19 cellular contexts compared by ENCODE assay signal in the genomic region with DNA sequence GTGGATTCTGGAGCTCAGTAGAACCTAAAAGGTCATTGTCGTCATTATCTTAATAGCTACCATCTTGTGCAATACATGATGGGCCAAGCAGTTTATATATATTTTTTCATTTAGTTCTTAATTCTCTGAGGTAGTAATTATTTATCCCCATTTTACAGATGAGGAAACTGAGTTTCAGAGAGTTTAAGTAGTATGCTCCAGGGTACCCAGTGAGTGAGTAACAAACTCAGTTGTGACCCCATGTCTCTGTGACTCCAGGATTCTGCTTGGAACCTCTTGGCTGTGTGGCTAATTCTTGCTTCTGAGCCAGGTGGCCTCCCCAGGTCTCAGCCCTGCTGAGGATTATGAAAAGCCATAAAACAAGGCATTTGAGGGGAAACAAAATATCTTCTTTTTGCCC.
A peak's percentile ranks its signal among the peaks of the same experiment; 100 is the strongest.
DNase-seq lines count a peak whose midpoint lies in the region; ATAC-seq, FAIRE-seq and TF ChIP-seq lines count a peak whose summit lies in the region.
"Had no signal": no experiment of that assay in that cellular context is flagged by ENCODE, and none has a peak within 500 bp of the region (broad histone marks: within the 10 kb centered on the region; RNA-seq: fewer than 3 reads in every experiment).

No MANE protein-coding gene starts in this region.

- in situ Hi-C loops in HepG2 (cut with HindIII; ENCODE audit: extremely low pct_ligation_motif_present, low pct_unique_long_range_greater_than_20kb) = no loop called here

- H3K9ac ChIP-seq in HepG2 (ENCODE audit: insufficient read depth, low read depth, low read length) = no peak overlapping the region
- H3K9ac ChIP-seq: BLaER1 had no signal

- DNase-seq in NCI-H524 (lab: John Stamatoyannopoulos, UW) (peak; percentile 16 to 36), NCI-H524 treated with DMSO at 0.1 percent for 48 hours (lab: John Stamatoyannopoulos, UW) (no peak), HepG2 (ENCODE audit: low spot score) (no peak), right lobe of liver (no peak), osteoblast (ENCODE audit: insufficient read length, low spot score, missing footprints) (peak; percentile 17), esophagus muscularis mucosa (ENCODE audit: extremely low spot score) (no peak)
- DNase-seq: CD4-positive, CD25-positive, alpha-beta regulatory T cell; CD8-positive, alpha-beta T cell; DMS153; DND-41; HCEC 1CT had no signal

- no TSS peak for BruUV-seq in HepG2 (replicated peaks; lab: Mats Ljungman, UMichigan)

- H3K4me3 ChIP-seq in HepG2 (replicated peaks in 1 of 3; ENCODE audit: insufficient read depth in 1 of 3, low read depth in 2 of 3, low read length in 3 of 3) (no peak overlapping the region), right lobe of liver (no peak overlapping the region), osteoblast (ENCODE audit: insufficient read depth, low read length) (no peak overlapping the region), esophagus muscularis mucosa (no peak overlapping the region)
- H3K4me3 ChIP-seq: BLaER1 had no signal

- TF ChIP-seq POLR2A in HepG2 (IDR thresholded peaks at IDR 0.05; ENCODE audit: insufficient read depth in 1 of 2, low read depth in 2 of 2, low read length in 2 of 2) = no peak
- TF ChIP-seq POLR2A in right lobe of liver (IDR thresholded peaks at IDR 0.05) = no peak
- TF ChIP-seq POLR2A in esophagus muscularis mucosa (IDR thresholded peaks at IDR 0.05; ENCODE audit: low read depth) = no peak

- H3K36me3 ChIP-seq in HepG2 (replicated peaks in 1 of 2; ENCODE audit: control insufficient read depth in 1 of 2, insufficient read depth in 2 of 2, low read length in 2 of 2) (peaks cover 1 to 4% of the 10 kb centered on the region in 2 experiments; a peak in 3 of 5 replicates), right lobe of liver (peaks cover 0 to 12% (median 7%) of the 10 kb centered on the region in 4 donors), osteoblast (ENCODE audit: insufficient read depth, low read length) (peaks cover 40% of the 10 kb centered on the region), esophagus muscularis mucosa (peaks cover 36 to 80% (median 49%) of the 10 kb centered on the region in 4 donors)

- TF ChIP-seq CTCF in HepG2 (CRISPR knock-in tag; IDR thresholded peaks at IDR 0.05) (no peak), right lobe of liver (IDR thresholded peaks at IDR 0.05) (no peak), osteoblast (IDR thresholded peaks at IDR 0.05; ENCODE audit: extremely low read depth, low read depth, low read length) (no peak), esophagus muscularis mucosa (IDR thresholded peaks at IDR 0.05) (no peak)

- H3K27me3 ChIP-seq in HepG2 (ENCODE audit: control insufficient read depth in 1 of 2, insufficient read depth in 2 of 2, low read length in 2 of 2) (no peaks in the 10 kb centered on the region), right lobe of liver (no peaks in the 10 kb centered on the region), osteoblast (ENCODE audit: insufficient read depth, low read length) (no peaks in the 10 kb centered on the region), esophagus muscularis mucosa (no peaks in the 10 kb centered on the region)
- H3K27me3 ChIP-seq: BLaER1 had no signal

- intact Hi-C loops in HepG2 (cut with micrococcal nuclease; ENCODE audit: unreplicated experiment) = loop anchor here (5.0 kb wide), 1 partner anchor 178 kb away; a partner anchor contains a TSS
- intact Hi-C loops in right lobe of liver (cut with DNase I) = no loop called here
- intact Hi-C loops in esophagus muscularis mucosa (cut with DNase I) = no loop called here

- H3K4me1 ChIP-seq in HepG2 (ENCODE audit: insufficient read depth, low read length) (peaks cover 17% of the 10 kb centered on the region), right lobe of liver (no peaks in the 10 kb centered on the region), osteoblast (ENCODE audit: insufficient read depth, low read length) (no peaks in the 10 kb centered on the region), esophagus muscularis mucosa (no peaks in the 10 kb centered on the region)
- H3K4me1 ChIP-seq: Caco-2 had no signal

- TF ChIP-seq RAD21 in HepG2 (CRISPR knock-in tag; IDR thresholded peaks at IDR 0.05) = no peak

- WGBS in HepG2 (ENCODE audit: low lambda C conversion rate) = 100% methylated on average over 1 of the region's 1 CpG
- WGBS in right lobe of liver (ENCODE audit: insufficient coverage, low coverage, low lambda C conversion rate, missing lambda C conversion rate) = 82% methylated on average over 1 of the region's 1 CpG
- WGBS in esophagus muscularis mucosa = 100% methylated on average over 1 of the region's 1 CpG

- H3K4me2 ChIP-seq in HepG2 (ENCODE audit: low read depth, low read length) (no peak overlapping the region), osteoblast (ENCODE audit: insufficient read depth, low read length) (no peak overlapping the region)
- H3K4me2 ChIP-seq: BLaER1 had no signal

- no peak for ATAC-seq in HepG2
- ATAC-seq in right lobe of liver = no peak
- ATAC-seq: CD8-positive, alpha-beta T cell had no signal

- H3K27ac ChIP-seq in HepG2 (ENCODE audit: extremely low read length, insufficient read depth, low read length) (no peak overlapping the region), right lobe of liver (no peak overlapping the region), osteoblast (ENCODE audit: low read depth, low read length) (no peak overlapping the region), esophagus muscularis mucosa (replicated peaks in 1 of 4) (no peak overlapping the region)
- H3K27ac ChIP-seq: 22Rv1, BLaER1, C4-2B had no signal

- FAIRE-seq in HepG2 (lab: Jason Lieb, UNC) = no peak
- FAIRE-seq: A204.1, G401.6, GM12892, H1 had no signal

- H4K20me1 ChIP-seq in HepG2 (ENCODE audit: insufficient read depth, low read length) = no peaks in the 10 kb centered on the region
- no peaks in the 10 kb centered on the region for H4K20me1 ChIP-seq in osteoblast (ENCODE audit: insufficient read depth, low read length)
- H4K20me1 ChIP-seq: BLaER1 had no signal

- CTCF ChIA-PET in HepG2 (lab: Yijun Ruan, JAX; ENCODE audit: low intra/inter-chr PET ratio, low total read pairs) = no interaction called here

- H3K9me3 ChIP-seq in HepG2 (ENCODE audit: low read length) (peaks cover 7% of the 10 kb centered on the region), right lobe of liver (no peaks in the 10 kb centered on the region), osteoblast (ENCODE audit: low read depth, low read length) (no peaks in the 10 kb centered on the region), esophagus muscularis mucosa (peaks cover 0 to 7% (median 5%) of the 10 kb centered on the region in 4 donors)

- TF ChIP-seq EP300 in HepG2 (IDR thresholded peaks at IDR 0.05; ENCODE audit: low read depth in 2 of 2, low read length in 2 of 2) (no peak), HepG2 (CRISPR knock-in tag; IDR thresholded peaks at IDR 0.05; ENCODE audit: borderline replicate concordance) (no peak), esophagus muscularis mucosa (IDR thresholded peaks at IDR 0.05) (no peak)

- no peaks in the 10 kb centered on the region for H3K79me2 ChIP-seq in HepG2 (ENCODE audit: insufficient read depth, low read length)
- no peaks in the 10 kb centered on the region for H3K79me2 ChIP-seq in osteoblast (ENCODE audit: insufficient read depth, low read length)

- POLR2A ChIA-PET in HepG2 (lab: Yijun Ruan, JAX) = no interaction called here

- H2AFZ ChIP-seq in HepG2 (ENCODE audit: low read length) = no peak overlapping the region
- no peak overlapping the region for H2AFZ ChIP-seq in osteoblast (ENCODE audit: low read length)

TF ChIP-seq in HepG2, 621 proteins besides CTCF, POLR2A, EP300 and RAD21:
- TF ChIP-seq ZNF629 (CRISPR knock-in tag; conservative IDR thresholded peaks at IDR 0.05) (peak; percentile 75), SOX5 (CRISPR knock-in tag; IDR thresholded peaks at IDR 0.05; ENCODE audit: borderline replicate concordance) (no peak), ASH2L (IDR thresholded peaks at IDR 0.05; ENCODE audit: insufficient read length, low read depth, low read length) (no peak)
- TF ChIP-seq, protein P1, sequence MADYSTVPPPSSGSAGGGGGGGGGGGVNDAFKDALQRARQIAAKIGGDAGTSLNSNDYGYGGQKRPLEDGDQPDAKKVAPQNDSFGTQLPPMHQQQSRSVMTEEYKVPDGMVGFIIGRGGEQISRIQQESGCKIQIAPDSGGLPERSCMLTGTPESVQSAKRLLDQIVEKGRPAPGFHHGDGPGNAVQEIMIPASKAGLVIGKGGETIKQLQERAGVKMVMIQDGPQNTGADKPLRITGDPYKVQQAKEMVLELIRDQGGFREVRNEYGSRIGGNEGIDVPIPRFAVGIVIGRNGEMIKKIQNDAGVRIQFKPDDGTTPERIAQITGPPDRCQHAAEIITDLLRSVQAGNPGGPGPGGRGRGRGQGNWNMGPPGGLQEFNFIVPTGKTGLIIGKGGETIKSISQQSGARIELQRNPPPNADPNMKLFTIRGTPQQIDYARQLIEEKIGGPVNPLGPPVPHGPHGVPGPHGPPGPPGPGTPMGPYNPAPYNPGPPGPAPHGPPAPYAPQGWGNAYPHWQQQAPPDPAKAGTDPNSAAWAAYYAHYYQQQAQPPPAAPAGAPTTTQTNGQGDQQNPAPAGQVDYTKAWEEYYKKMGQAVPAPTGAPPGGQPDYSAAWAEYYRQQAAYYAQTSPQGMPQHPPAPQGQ (CRISPR knock-in tag; IDR thresholded peaks at IDR 0.05; ENCODE audit: borderline replicate concordance) = no peak

Comparison
In these comparisons a context has a peak if more than half of its experiments do, and no peak if none do; other contexts are left out.
1. DNase-seq: peak in NCI-H524 (2 of 2) and osteoblast (single experiment); none in NCI-H524 treated with DMSO at 0.1 percent for 48 hours (single experiment), HepG2 (single experiment), right lobe of liver (0 of 3) and esophagus muscularis mucosa (single experiment).